20 cellular contexts compared by ENCODE assay signal in genomic region chr10:108872854-108873253, GRCh38.
DNase-seq lines count a peak whose midpoint lies in the region; ATAC-seq, FAIRE-seq and TF ChIP-seq lines count a peak whose summit lies in the region.
"Had no signal": no experiment of that assay in that cellular context is flagged by ENCODE, and none has a peak within 500 bp of the region (broad histone marks: within the 10 kb centered on the region; RNA-seq: fewer than 3 reads in every experiment).

No MANE protein-coding gene starts in this region.

- no TSS peak for BruUV-seq in GM12878 (replicated peaks; lab: Mats Ljungman, UMichigan)

- no peak for FAIRE-seq in GM12878 (lab: Jason Lieb, UNC)

- CTCF ChIA-PET in GM12878 (lab: Yijun Ruan, JAX) = no interaction called here

- ATAC-seq in GM18508 (IDR thresholded peaks at IDR 0.05; ENCODE audit: insufficient read depth, unreplicated experiment) (peak; percentile 55), GM21381 (IDR thresholded peaks at IDR 0.05; ENCODE audit: unreplicated experiment) (peak; percentile 68), HG03378 (IDR thresholded peaks at IDR 0.05; ENCODE audit: unreplicated experiment) (peak; percentile 65), GM12878 (peak; percentile 67)
- ATAC-seq: HCT116, SK-N-SH treated with all-trans-retinoic acid at 6 μM for 48 hours, T-cell had no signal

- no peak overlapping the region for H3K9ac ChIP-seq in GM12878 (ENCODE audit: control insufficient read depth, insufficient read depth, low read length)
- no peak overlapping the region for H3K9ac ChIP-seq in smooth muscle cell (ENCODE audit: low read depth)

- H3K79me2 ChIP-seq in GM12878 (ENCODE audit: control insufficient read depth, insufficient read depth, low read length) (no peaks in the 10 kb centered on the region), smooth muscle cell (ENCODE audit: low read depth) (no peaks in the 10 kb centered on the region)

- H3K27ac ChIP-seq in GM12878 (ENCODE audit: control insufficient read depth, insufficient read depth) = no peak overlapping the region
- no peak overlapping the region for H3K27ac ChIP-seq in smooth muscle cell (ENCODE audit: low read depth)

- POLR2A ChIA-PET in GM12878 (lab: Charles Lee) = no interaction called here

- TF ChIP-seq CTCF in GM12878 (IDR thresholded peaks at IDR 0.05 in 2 of 3, conservative IDR thresholded peaks at IDR 0.05 in 1 of 3; ENCODE audit: control insufficient read depth in 2 of 3, extremely low read depth in 1 of 3, insufficient read depth in 1 of 3, low read depth in 3 of 3, low read length in 3 of 3) = no peak
- TF ChIP-seq CTCF in smooth muscle cell (IDR thresholded peaks at IDR 0.05; ENCODE audit: borderline replicate concordance, insufficient read depth, poor library complexity, severe bottlenecking) = no peak

- SMC1A ChIA-PET in GM12878 (lab: Charles Lee; ENCODE audit: uncharacterized antibody, unreplicated experiment) = no interaction called here

- H3K4me1 ChIP-seq in GM12878 (ENCODE audit: control insufficient read depth, insufficient read depth, low read length) (no peaks in the 10 kb centered on the region), smooth muscle cell (ENCODE audit: low read depth) (no peaks in the 10 kb centered on the region)

- no peak for TF ChIP-seq EP300 in GM12878 (IDR thresholded peaks at IDR 0.05; ENCODE audit: borderline replicate concordance in 1 of 2, control insufficient read depth in 1 of 2, low read depth in 2 of 2, low read length in 2 of 2)

- H3K4me3 ChIP-seq in GM12878 (no peak overlapping the region), smooth muscle cell (no peak overlapping the region)

- 0% methylated on average over 2 of the region's 2 CpGs for WGBS in GM12878 (ENCODE audit: insufficient coverage, insufficient replicate concordance, low lambda C conversion rate, missing lambda C conversion rate)
- WGBS in smooth muscle cell (ENCODE audit: low lambda C conversion rate) = 74% methylated on average over 2 of the region's 2 CpGs

- H2AFZ ChIP-seq in GM12878 (ENCODE audit: control insufficient read depth, low read depth, low read length) (no peak overlapping the region), smooth muscle cell (ENCODE audit: low read depth) (no peak overlapping the region)

- H3K36me3 ChIP-seq in GM12878 (ENCODE audit: control insufficient read depth in 2 of 2, insufficient read depth in 2 of 2, low read length in 1 of 2) (no peaks in the 10 kb centered on the region), smooth muscle cell (ENCODE audit: low read depth) (no peaks in the 10 kb centered on the region)

- H4K20me1 ChIP-seq in GM12878 (ENCODE audit: control insufficient read depth, insufficient read depth) (no peaks in the 10 kb centered on the region), smooth muscle cell (ENCODE audit: low read depth) (no peaks in the 10 kb centered on the region)

- no peak for TF ChIP-seq POLR2A in GM12878 (IDR thresholded peaks at IDR 0.05; ENCODE audit: low read depth, low read length)

- H3K9me3 ChIP-seq in GM12878 (replicated peaks; ENCODE audit: control insufficient read depth, insufficient read depth, low read length) (no peaks in the 10 kb centered on the region), smooth muscle cell (replicated peaks; ENCODE audit: low read depth) (no peaks in the 10 kb centered on the region)

- in situ Hi-C loops in GM12878 (cut with MboI) = no loop called here

- intact Hi-C loops in GM12878 (cut with micrococcal nuclease; ENCODE audit: unreplicated experiment) = no loop called here

- peaks cover 4% of the 10 kb centered on the region for H3F3A ChIP-seq in smooth muscle cell (ENCODE audit: low read depth)

- H3K27me3 ChIP-seq in GM12878 (replicated peaks in 1 of 2; ENCODE audit: control insufficient read depth in 2 of 2, insufficient read depth in 2 of 2, low read length in 1 of 2) (no peaks in the 10 kb centered on the region), smooth muscle cell (ENCODE audit: low read depth) (no peaks in the 10 kb centered on the region)

- no peak for TF ChIP-seq RAD21 in GM12878 (IDR thresholded peaks at IDR 0.05; ENCODE audit: insufficient read depth, low read depth, low read length)

- DNase-seq in GM12878 (ENCODE audit: low read depth, low spot score) = no peak
- no peak for DNase-seq in smooth muscle cell (lab: John Stamatoyannopoulos, UW; ENCODE audit: unreplicated experiment)
- DNase-seq in dermis blood vessel endothelial cell = no peak
- no peak for DNase-seq in NCI-H2029 treated with DMSO at 0.1 percent for 48 hours (lab: John Stamatoyannopoulos, UW)
- DNase-seq: DMS79 treated with DMSO at 0.1 percent for 48 hours, GOT3, KBM-7, MV-4-11, NCI-H1694 treated with DMSO at 0.1 percent for 48 hours, NCI-H2107, NCI-H510A, NCI-H774, RPMI8226, SHP77 treated with DMSO at 0.1 percent for 48 hours, T-cell had no signal

- H3K4me2 ChIP-seq in GM12878 (ENCODE audit: control insufficient read depth, insufficient read depth) (no peak overlapping the region), smooth muscle cell (no peak overlapping the region)

- RAD21 ChIA-PET in GM12878 (lab: Charles Lee; ENCODE audit: unreplicated experiment) = no interaction called here

TF ChIP-seq in GM12878, 131 proteins besides CTCF, POLR2A, EP300 and RAD21:
- TF ChIP-seq NKRF (conservative IDR thresholded peaks at IDR 0.05) (no peak), IRF4 (IDR thresholded peaks at IDR 0.05; ENCODE audit: low read depth, low read length) (no peak), KAT2A (conservative IDR thresholded peaks at IDR 0.05; ENCODE audit: control insufficient read depth, low read depth, low read length) (no peak), USF2 (IDR thresholded peaks at IDR 0.05; ENCODE audit: borderline replicate concordance, low read depth, low read length) (no peak), MTA3 (IDR thresholded peaks at IDR 0.05; ENCODE audit: borderline replicate concordance, low read length) (no peak), FOS (IDR thresholded peaks at IDR 0.05; ENCODE audit: borderline replicate concordance, extremely low read depth, insufficient read length) (no peak), BCLAF1 (IDR thresholded peaks at IDR 0.05) (no peak), SIX5 (IDR thresholded peaks at IDR 0.05; ENCODE audit: low read depth, low read length, severe bottlenecking) (no peak)
TF ChIP-seq in GM12878: peak in this region for 0.
